In the genomic region with DNA sequence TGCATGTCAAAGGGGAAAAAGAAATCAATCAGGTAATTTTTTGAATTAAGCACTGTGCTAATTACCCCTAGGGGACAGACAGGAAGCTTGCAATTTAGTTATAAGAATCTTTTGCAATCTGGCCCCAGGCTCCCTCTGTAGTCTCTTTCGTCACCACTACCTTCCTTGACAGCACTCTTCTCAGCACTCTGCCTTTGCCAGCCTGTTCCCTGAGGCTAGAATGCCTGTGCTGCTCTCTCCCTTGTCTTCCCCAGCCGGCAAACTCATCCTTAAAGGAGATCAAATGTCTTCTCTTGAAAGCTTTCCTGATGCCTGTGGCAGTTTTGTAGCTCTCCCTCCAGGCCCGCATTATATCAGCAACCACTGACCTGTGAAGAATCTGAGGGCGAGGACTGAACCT, we compare ENCODE assay signal across 1 cellular context.
TF ChIP-seq lines count a peak whose summit lies in the region.

No MANE protein-coding gene starts in this region.

TF ChIP-seq in GM23338, 12 proteins besides CTCF, POLR2A, EP300 and RAD21 (continued from another document):
- TF ChIP-seq STAT1 (IDR thresholded peaks at IDR 0.05; ENCODE audit: unreplicated experiment) (no peak), NANOG (IDR thresholded peaks at IDR 0.05; ENCODE audit: borderline replicate concordance) (no peak), JUNB (IDR thresholded peaks at IDR 0.05; ENCODE audit: unreplicated experiment) (no peak), POLR2AphosphoS5 (IDR thresholded peaks at IDR 0.05; ENCODE audit: low read depth) (no peak), ZNF114 (CRISPR knock-in tag; IDR thresholded peaks at IDR 0.05) (no peak), EZH2 (IDR thresholded peaks at IDR 0.05; ENCODE audit: low read depth, unreplicated experiment) (no peak), ZNF331 (CRISPR knock-in tag; IDR thresholded peaks at IDR 0.05; ENCODE audit: low read depth) (no peak)
- TF ChIP-seq, protein P1, sequence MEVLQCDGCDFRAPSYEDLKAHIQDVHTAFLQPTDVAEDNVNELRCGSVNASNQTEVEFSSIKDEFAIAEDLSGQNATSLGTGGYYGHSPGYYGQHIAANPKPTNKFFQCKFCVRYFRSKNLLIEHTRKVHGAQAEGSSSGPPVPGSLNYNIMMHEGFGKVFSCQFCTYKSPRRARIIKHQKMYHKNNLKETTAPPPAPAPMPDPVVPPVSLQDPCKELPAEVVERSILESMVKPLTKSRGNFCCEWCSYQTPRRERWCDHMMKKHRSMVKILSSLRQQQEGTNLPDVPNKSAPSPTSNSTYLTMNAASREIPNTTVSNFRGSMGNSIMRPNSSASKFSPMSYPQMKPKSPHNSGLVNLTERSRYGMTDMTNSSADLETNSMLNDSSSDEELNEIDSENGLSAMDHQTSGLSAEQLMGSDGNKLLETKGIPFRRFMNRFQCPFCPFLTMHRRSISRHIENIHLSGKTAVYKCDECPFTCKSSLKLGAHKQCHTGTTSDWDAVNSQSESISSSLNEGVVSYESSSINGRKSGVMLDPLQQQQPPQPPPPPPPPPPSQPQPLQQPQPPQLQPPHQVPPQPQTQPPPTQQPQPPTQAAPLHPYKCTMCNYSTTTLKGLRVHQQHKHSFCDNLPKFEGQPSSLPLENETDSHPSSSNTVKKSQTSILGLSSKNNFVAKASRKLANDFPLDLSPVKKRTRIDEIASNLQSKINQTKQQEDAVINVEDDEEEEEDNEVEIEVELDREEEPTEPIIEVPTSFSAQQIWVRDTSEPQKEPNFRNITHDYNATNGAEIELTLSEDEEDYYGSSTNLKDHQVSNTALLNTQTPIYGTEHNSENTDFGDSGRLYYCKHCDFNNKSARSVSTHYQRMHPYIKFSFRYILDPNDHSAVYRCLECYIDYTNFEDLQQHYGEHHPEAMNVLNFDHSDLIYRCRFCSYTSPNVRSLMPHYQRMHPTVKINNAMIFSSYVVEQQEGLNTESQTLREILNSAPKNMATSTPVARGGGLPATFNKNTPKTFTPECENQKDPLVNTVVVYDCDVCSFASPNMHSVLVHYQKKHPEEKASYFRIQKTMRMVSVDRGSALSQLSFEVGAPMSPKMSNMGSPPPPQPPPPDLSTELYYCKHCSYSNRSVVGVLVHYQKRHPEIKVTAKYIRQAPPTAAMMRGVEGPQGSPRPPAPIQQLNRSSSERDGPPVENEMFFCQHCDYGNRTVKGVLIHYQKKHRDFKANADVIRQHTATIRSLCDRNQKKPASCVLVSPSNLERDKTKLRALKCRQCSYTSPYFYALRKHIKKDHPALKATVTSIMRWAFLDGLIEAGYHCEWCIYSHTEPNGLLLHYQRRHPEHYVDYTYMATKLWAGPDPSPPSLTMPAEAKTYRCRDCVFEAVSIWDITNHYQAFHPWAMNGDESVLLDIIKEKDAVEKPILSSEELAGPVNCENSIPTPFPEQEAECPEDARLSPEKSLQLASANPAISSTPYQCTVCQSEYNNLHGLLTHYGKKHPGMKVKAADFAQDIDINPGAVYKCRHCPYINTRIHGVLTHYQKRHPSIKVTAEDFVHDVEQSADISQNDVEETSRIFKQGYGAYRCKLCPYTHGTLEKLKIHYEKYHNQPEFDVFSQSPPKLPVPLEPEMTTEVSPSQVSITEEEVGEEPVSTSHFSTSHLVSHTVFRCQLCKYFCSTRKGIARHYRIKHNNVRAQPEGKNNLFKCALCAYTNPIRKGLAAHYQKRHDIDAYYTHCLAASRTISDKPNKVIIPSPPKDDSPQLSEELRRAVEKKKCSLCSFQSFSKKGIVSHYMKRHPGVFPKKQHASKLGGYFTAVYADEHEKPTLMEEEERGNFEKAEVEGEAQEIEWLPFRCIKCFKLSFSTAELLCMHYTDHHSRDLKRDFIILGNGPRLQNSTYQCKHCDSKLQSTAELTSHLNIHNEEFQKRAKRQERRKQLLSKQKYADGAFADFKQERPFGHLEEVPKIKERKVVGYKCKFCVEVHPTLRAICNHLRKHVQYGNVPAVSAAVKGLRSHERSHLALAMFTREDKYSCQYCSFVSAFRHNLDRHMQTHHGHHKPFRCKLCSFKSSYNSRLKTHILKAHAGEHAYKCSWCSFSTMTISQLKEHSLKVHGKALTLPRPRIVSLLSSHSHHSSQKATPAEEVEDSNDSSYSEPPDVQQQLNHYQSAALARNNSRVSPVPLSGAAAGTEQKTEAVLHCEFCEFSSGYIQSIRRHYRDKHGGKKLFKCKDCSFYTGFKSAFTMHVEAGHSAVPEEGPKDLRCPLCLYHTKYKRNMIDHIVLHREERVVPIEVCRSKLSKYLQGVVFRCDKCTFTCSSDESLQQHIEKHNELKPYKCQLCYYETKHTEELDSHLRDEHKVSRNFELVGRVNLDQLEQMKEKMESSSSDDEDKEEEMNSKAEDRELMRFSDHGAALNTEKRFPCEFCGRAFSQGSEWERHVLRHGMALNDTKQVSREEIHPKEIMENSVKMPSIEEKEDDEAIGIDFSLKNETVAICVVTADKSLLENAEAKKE (CRISPR knock-in tag; IDR thresholded peaks at IDR 0.05): no peak
- TF ChIP-seq, protein P2, sequence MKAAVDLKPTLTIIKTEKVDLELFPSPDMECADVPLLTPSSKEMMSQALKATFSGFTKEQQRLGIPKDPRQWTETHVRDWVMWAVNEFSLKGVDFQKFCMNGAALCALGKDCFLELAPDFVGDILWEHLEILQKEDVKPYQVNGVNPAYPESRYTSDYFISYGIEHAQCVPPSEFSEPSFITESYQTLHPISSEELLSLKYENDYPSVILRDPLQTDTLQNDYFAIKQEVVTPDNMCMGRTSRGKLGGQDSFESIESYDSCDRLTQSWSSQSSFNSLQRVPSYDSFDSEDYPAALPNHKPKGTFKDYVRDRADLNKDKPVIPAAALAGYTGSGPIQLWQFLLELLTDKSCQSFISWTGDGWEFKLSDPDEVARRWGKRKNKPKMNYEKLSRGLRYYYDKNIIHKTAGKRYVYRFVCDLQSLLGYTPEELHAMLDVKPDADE (IDR thresholded peaks at IDR 0.05): no peak
